13 cellular contexts compared by ENCODE assay signal in the genomic region with DNA sequence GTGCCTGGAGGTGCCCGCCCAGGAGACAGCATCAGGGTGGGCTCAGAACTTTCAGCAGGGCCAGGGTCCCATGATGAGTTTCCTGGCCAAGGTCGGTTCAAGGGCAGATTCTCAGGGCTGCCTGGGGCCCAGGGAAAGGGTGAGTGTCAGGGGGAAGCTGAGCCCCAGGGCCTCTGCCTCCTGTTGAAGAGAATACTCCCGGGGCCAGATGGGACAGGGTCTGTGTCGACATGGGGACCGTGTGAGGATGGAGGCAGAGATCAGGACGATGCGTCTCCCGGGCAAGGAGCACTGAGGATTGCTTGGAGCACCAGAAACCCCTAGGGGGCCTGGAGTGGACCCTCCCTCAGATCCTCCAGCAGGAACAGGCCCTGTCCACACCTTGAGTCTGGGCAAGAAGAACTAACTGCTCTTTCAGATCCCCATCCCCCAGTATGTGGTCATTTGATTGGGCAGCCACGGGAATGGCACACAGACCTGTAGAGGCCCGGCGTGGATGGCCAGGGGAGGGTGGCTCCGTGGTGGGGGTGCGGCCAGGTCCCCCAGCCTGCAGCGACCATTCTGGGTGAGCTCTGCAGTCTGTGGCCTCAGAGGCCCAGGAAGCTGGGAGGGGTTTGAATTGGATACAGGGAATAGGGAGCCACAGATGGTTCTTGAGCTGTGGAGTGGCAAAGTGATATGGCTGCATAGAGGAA.
"Had no signal": no experiment of that assay in that cellular context is flagged by ENCODE, and none has a peak within 500 bp of the region (broad histone marks: within the 10 kb centered on the region; RNA-seq: fewer than 3 reads in every experiment).

No MANE protein-coding gene starts in this region.

- DNase-seq: activated CD4-positive, alpha-beta T cell treated with anti-CD3 and anti-CD28 coated beads for 4 hours; activated gamma-delta T cell; mesenchymal stem cell; nephron progenitor cell; stimulated activated CD4-positive, alpha-beta T cell treated with anti-CD3 and anti-CD28 coated beads, Interleukin-12 subunit alpha, Interleukin-12 subunit beta, amount 100 ng/mL, for 4 hours; T-helper 2 cell had no signal

- H3K36me3 Mint-ChIP-seq: activated naive CD4-positive, alpha-beta T cell treated with anti-CD3 and anti-CD28 coated beads, Interleukin-2, amount 50 U/mL, for 72 hours; stimulated activated memory B cell treated with anti-CD40 and anti-IgM and Interleukin-4, amounts not matched to agents 10 μg/mL and 1 μg/mL and 100 μg/mL, for 72 hours had no signal

- H3K4me1 Mint-ChIP-seq: nephron progenitor cell; stimulated activated memory B cell treated with anti-CD40 and anti-IgM and Interleukin-4, amounts not matched to agents 10 μg/mL and 1 μg/mL and 100 μg/mL, for 72 hours had no signal

- H3K27me3 Mint-ChIP-seq: stimulated activated memory B cell treated with anti-CD40 and anti-IgM and Interleukin-4, amounts not matched to agents 10 μg/mL and 1 μg/mL and 100 μg/mL, for 72 hours had no signal

- H3K9me3 ChIP-seq: left lung, tibial artery had no signal

- H3K36me3 ChIP-seq: cardiac muscle cell, left lung, tibial artery had no signal

- H3K4me1 ChIP-seq: left lung, tibial artery had no signal

- H3K9me3 Mint-ChIP-seq: activated naive CD4-positive, alpha-beta T cell treated with anti-CD3 and anti-CD28 coated beads, Interleukin-2, amount 50 U/mL, for 72 hours; nephron progenitor cell; stimulated activated memory B cell treated with anti-CD40 and anti-IgM and Interleukin-4, amounts not matched to agents 10 μg/mL and 1 μg/mL and 100 μg/mL, for 72 hours had no signal

- H3K27me3 ChIP-seq: cardiac muscle cell, hepatocyte, left lung, tibial artery had no signal

- H3K27ac Mint-ChIP-seq: activated naive CD4-positive, alpha-beta T cell treated with anti-CD3 and anti-CD28 coated beads, Interleukin-2, amount 50 U/mL, for 72 hours; nephron progenitor cell; stimulated activated memory B cell treated with anti-CD40 and anti-IgM and Interleukin-4, amounts not matched to agents 10 μg/mL and 1 μg/mL and 100 μg/mL, for 72 hours had no signal

- H3K27ac ChIP-seq: cardiac muscle cell, hepatocyte, left lung, tibial artery had no signal

- H3K4me3 ChIP-seq: cardiac muscle cell, hepatocyte, left lung, tibial artery had no signal

- ATAC-seq: activated naive CD4-positive, alpha-beta T cell treated with anti-CD3 and anti-CD28 coated beads, Interleukin-2, amount 50 U/mL, for 72 hours; esophagus mucosa; left lung; stimulated activated memory B cell treated with anti-CD40 and anti-IgM and Interleukin-4, amounts not matched to agents 10 μg/mL and 1 μg/mL and 100 μg/mL, for 72 hours had no signal

- H3K4me3 Mint-ChIP-seq: nephron progenitor cell; stimulated activated memory B cell treated with anti-CD40 and anti-IgM and Interleukin-4, amounts not matched to agents 10 μg/mL and 1 μg/mL and 100 μg/mL, for 72 hours had no signal
